1 cellular context compared by ENCODE assay signal in the genomic region with DNA sequence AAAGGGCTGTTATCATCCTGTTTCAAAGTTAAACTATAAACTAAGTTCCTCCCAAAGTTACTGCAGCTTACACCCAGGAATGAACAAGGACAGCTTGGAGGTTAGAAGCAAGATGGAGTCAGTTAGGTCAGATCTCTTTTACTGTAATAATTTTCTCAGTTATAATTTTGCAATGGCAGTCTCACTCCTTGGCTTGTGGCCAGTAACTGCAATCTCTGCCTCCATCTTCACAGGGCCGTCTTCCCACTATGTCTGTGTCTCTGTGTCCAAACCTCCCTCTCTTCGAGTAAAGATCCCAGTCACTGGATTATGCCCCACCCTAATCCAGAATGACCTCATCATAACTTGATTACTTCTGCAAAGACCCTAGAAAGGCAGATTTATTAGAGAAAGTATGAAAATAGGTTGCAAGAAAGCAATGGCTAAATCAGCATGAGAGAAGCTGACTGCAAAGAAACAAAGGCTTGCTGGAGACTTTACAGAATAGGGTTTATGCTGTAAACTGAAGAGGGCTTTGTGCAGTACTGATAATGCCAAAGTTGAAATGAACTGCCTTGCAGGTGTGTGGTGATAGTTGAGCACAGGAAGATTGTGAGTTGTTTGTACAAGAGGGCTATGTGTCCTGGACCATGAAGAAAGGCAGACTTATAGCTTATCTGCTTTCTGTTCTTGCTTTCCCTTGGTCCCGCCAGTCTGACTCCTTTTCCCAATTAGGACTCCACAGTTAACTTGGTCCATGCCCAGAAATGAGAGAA.
A peak's percentile ranks its signal among the peaks of the same experiment; 100 is the strongest.
TF ChIP-seq lines count a peak whose summit lies in the region.

No MANE protein-coding gene starts in this region.

TF ChIP-seq in K562, 482 proteins besides CTCF, POLR2A, EP300 and RAD21 (continued from another document and continues in another):
- TF ChIP-seq, protein P1, sequence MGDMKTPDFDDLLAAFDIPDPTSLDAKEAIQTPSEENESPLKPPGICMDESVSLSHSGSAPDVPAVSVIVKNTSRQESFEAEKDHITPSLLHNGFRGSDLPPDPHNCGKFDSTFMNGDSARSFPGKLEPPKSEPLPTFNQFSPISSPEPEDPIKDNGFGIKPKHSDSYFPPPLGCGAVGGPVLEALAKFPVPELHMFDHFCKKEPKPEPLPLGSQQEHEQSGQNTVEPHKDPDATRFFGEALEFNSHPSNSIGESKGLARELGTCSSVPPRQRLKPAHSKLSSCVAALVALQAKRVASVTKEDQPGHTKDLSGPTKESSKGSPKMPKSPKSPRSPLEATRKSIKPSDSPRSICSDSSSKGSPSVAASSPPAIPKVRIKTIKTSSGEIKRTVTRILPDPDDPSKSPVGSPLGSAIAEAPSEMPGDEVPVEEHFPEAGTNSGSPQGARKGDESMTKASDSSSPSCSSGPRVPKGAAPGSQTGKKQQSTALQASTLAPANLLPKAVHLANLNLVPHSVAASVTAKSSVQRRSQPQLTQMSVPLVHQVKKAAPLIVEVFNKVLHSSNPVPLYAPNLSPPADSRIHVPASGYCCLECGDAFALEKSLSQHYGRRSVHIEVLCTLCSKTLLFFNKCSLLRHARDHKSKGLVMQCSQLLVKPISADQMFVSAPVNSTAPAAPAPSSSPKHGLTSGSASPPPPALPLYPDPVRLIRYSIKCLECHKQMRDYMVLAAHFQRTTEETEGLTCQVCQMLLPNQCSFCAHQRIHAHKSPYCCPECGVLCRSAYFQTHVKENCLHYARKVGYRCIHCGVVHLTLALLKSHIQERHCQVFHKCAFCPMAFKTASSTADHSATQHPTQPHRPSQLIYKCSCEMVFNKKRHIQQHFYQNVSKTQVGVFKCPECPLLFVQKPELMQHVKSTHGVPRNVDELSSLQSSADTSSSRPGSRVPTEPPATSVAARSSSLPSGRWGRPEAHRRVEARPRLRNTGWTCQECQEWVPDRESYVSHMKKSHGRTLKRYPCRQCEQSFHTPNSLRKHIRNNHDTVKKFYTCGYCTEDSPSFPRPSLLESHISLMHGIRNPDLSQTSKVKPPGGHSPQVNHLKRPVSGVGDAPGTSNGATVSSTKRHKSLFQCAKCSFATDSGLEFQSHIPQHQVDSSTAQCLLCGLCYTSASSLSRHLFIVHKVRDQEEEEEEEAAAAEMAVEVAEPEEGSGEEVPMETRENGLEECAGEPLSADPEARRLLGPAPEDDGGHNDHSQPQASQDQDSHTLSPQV (IDR thresholded peaks at IDR 0.05) = peak; percentile 99
- TF ChIP-seq, protein P2, sequence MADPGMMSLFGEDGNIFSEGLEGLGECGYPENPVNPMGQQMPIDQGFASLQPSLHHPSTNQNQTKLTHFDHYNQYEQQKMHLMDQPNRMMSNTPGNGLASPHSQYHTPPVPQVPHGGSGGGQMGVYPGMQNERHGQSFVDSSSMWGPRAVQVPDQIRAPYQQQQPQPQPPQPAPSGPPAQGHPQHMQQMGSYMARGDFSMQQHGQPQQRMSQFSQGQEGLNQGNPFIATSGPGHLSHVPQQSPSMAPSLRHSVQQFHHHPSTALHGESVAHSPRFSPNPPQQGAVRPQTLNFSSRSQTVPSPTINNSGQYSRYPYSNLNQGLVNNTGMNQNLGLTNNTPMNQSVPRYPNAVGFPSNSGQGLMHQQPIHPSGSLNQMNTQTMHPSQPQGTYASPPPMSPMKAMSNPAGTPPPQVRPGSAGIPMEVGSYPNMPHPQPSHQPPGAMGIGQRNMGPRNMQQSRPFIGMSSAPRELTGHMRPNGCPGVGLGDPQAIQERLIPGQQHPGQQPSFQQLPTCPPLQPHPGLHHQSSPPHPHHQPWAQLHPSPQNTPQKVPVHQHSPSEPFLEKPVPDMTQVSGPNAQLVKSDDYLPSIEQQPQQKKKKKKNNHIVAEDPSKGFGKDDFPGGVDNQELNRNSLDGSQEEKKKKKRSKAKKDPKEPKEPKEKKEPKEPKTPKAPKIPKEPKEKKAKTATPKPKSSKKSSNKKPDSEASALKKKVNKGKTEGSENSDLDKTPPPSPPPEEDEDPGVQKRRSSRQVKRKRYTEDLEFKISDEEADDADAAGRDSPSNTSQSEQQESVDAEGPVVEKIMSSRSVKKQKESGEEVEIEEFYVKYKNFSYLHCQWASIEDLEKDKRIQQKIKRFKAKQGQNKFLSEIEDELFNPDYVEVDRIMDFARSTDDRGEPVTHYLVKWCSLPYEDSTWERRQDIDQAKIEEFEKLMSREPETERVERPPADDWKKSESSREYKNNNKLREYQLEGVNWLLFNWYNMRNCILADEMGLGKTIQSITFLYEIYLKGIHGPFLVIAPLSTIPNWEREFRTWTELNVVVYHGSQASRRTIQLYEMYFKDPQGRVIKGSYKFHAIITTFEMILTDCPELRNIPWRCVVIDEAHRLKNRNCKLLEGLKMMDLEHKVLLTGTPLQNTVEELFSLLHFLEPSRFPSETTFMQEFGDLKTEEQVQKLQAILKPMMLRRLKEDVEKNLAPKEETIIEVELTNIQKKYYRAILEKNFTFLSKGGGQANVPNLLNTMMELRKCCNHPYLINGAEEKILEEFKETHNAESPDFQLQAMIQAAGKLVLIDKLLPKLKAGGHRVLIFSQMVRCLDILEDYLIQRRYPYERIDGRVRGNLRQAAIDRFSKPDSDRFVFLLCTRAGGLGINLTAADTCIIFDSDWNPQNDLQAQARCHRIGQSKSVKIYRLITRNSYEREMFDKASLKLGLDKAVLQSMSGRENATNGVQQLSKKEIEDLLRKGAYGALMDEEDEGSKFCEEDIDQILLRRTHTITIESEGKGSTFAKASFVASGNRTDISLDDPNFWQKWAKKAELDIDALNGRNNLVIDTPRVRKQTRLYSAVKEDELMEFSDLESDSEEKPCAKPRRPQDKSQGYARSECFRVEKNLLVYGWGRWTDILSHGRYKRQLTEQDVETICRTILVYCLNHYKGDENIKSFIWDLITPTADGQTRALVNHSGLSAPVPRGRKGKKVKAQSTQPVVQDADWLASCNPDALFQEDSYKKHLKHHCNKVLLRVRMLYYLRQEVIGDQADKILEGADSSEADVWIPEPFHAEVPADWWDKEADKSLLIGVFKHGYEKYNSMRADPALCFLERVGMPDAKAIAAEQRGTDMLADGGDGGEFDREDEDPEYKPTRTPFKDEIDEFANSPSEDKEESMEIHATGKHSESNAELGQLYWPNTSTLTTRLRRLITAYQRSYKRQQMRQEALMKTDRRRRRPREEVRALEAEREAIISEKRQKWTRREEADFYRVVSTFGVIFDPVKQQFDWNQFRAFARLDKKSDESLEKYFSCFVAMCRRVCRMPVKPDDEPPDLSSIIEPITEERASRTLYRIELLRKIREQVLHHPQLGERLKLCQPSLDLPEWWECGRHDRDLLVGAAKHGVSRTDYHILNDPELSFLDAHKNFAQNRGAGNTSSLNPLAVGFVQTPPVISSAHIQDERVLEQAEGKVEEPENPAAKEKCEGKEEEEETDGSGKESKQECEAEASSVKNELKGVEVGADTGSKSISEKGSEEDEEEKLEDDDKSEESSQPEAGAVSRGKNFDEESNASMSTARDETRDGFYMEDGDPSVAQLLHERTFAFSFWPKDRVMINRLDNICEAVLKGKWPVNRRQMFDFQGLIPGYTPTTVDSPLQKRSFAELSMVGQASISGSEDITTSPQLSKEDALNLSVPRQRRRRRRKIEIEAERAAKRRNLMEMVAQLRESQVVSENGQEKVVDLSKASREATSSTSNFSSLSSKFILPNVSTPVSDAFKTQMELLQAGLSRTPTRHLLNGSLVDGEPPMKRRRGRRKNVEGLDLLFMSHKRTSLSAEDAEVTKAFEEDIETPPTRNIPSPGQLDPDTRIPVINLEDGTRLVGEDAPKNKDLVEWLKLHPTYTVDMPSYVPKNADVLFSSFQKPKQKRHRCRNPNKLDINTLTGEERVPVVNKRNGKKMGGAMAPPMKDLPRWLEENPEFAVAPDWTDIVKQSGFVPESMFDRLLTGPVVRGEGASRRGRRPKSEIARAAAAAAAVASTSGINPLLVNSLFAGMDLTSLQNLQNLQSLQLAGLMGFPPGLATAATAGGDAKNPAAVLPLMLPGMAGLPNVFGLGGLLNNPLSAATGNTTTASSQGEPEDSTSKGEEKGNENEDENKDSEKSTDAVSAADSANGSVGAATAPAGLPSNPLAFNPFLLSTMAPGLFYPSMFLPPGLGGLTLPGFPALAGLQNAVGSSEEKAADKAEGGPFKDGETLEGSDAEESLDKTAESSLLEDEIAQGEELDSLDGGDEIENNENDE (IDR thresholded peaks at IDR 0.05; ENCODE audit: low read depth, low read length) = no peak
- peak; percentile 93 for TF ChIP-seq HDAC8 (tag; IDR thresholded peaks at IDR 0.05)
- TF ChIP-seq HDAC6 (IDR thresholded peaks at IDR 0.05; ENCODE audit: low read depth, low read length) = no peak
- TF ChIP-seq PHF8 (IDR thresholded peaks at IDR 0.05; ENCODE audit: borderline replicate concordance, low read length) = no peak
- TF ChIP-seq TBL1XR1 (IDR thresholded peaks at IDR 0.05; ENCODE audit: low read length in 2 of 2) = 0 out of 4 replicates have a peak, but pooled peaks of 1 of the 2 experiments have one; percentile 12
- TF ChIP-seq ZNF140 (CRISPR knock-in tag; IDR thresholded peaks at IDR 0.05) = no peak; the same call in 1 of the 2 replicates
- TF ChIP-seq DACH1 (IDR thresholded peaks at IDR 0.05; ENCODE audit: partially characterized antibody) = no peak
- TF ChIP-seq ZBTB17 (CRISPR knock-in tag; IDR thresholded peaks at IDR 0.05) = peak; percentile 53; the same call in 1 of the 2 replicates
- peak; percentile 60; the same call in 1 of the 2 replicates for TF ChIP-seq GATA2 (CRISPR knock-in tag; IDR thresholded peaks at IDR 0.05)
- TF ChIP-seq TAL1 (IDR thresholded peaks at IDR 0.05) = peak; percentile 56; the same call in 1 of the 2 replicates
- TF ChIP-seq, protein P3, sequence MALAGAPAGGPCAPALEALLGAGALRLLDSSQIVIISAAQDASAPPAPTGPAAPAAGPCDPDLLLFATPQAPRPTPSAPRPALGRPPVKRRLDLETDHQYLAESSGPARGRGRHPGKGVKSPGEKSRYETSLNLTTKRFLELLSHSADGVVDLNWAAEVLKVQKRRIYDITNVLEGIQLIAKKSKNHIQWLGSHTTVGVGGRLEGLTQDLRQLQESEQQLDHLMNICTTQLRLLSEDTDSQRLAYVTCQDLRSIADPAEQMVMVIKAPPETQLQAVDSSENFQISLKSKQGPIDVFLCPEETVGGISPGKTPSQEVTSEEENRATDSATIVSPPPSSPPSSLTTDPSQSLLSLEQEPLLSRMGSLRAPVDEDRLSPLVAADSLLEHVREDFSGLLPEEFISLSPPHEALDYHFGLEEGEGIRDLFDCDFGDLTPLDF (CRISPR knock-in tag; IDR thresholded peaks at IDR 0.05) = no peak
- TF ChIP-seq ZKSCAN8 (CRISPR knock-in tag; IDR thresholded peaks at IDR 0.05) = peak; percentile 61; the same call in 1 of the 2 replicates
- no peak for TF ChIP-seq BCL6 (CRISPR knock-in tag; IDR thresholded peaks at IDR 0.05)
- peak in 1 of 2 experiments; percentile 92; a peak in 2 of 4 replicates for TF ChIP-seq TEAD1 (CRISPR knock-in tag; IDR thresholded peaks at IDR 0.05)
- TF ChIP-seq FOXP1 (CRISPR knock-in tag; IDR thresholded peaks at IDR 0.05) = no peak
- TF ChIP-seq GTF2A2 (tag; IDR thresholded peaks at IDR 0.05) = peak; percentile 89
- peak; percentile 45; the same call in 1 of the 2 replicates for TF ChIP-seq NFE2L1 (tag; IDR thresholded peaks at IDR 0.05; ENCODE audit: borderline replicate concordance, low read depth)
- no peak for TF ChIP-seq KAT7 (CRISPR knock-in tag; IDR thresholded peaks at IDR 0.05; ENCODE audit: borderline replicate concordance)
- TF ChIP-seq, protein P4, sequence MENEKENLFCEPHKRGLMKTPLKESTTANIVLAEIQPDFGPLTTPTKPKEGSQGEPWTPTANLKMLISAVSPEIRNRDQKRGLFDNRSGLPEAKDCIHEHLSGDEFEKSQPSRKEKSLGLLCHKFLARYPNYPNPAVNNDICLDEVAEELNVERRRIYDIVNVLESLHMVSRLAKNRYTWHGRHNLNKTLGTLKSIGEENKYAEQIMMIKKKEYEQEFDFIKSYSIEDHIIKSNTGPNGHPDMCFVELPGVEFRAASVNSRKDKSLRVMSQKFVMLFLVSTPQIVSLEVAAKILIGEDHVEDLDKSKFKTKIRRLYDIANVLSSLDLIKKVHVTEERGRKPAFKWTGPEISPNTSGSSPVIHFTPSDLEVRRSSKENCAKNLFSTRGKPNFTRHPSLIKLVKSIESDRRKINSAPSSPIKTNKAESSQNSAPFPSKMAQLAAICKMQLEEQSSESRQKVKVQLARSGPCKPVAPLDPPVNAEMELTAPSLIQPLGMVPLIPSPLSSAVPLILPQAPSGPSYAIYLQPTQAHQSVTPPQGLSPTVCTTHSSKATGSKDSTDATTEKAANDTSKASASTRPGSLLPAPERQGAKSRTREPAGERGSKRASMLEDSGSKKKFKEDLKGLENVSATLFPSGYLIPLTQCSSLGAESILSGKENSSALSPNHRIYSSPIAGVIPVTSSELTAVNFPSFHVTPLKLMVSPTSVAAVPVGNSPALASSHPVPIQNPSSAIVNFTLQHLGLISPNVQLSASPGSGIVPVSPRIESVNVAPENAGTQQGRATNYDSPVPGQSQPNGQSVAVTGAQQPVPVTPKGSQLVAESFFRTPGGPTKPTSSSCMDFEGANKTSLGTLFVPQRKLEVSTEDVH (IDR thresholded peaks at IDR 0.05; ENCODE audit: low read depth, partially characterized antibody) = no peak
- 0 out of 2 replicates have a peak, but pooled peaks have one; percentile 4 for TF ChIP-seq ZNF707 (CRISPR knock-in tag; conservative IDR thresholded peaks at IDR 0.05)
- peak; percentile 94 for TF ChIP-seq SMAD3 (CRISPR knock-in tag; conservative IDR thresholded peaks at IDR 0.05)
- TF ChIP-seq, protein P5, sequence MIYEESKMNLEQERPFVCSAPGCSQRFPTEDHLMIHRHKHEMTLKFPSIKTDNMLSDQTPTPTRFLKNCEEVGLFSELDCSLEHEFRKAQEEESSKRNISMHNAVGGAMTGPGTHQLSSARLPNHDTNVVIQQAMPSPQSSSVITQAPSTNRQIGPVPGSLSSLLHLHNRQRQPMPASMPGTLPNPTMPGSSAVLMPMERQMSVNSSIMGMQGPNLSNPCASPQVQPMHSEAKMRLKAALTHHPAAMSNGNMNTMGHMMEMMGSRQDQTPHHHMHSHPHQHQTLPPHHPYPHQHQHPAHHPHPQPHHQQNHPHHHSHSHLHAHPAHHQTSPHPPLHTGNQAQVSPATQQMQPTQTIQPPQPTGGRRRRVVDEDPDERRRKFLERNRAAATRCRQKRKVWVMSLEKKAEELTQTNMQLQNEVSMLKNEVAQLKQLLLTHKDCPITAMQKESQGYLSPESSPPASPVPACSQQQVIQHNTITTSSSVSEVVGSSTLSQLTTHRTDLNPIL (CRISPR knock-in tag; IDR thresholded peaks at IDR 0.05) = peak; percentile 81; the same call in 1 of the 2 replicates
- TF ChIP-seq, protein P6, sequence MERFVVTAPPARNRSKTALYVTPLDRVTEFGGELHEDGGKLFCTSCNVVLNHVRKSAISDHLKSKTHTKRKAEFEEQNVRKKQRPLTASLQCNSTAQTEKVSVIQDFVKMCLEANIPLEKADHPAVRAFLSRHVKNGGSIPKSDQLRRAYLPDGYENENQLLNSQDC (CRISPR knock-in tag; IDR thresholded peaks at IDR 0.05) = 0 out of 2 replicates have a peak, but pooled peaks have one; percentile 19
- peak; percentile 73 for TF ChIP-seq ZNF41 (CRISPR knock-in tag; conservative IDR thresholded peaks at IDR 0.05)
- TF ChIP-seq, protein P7, sequence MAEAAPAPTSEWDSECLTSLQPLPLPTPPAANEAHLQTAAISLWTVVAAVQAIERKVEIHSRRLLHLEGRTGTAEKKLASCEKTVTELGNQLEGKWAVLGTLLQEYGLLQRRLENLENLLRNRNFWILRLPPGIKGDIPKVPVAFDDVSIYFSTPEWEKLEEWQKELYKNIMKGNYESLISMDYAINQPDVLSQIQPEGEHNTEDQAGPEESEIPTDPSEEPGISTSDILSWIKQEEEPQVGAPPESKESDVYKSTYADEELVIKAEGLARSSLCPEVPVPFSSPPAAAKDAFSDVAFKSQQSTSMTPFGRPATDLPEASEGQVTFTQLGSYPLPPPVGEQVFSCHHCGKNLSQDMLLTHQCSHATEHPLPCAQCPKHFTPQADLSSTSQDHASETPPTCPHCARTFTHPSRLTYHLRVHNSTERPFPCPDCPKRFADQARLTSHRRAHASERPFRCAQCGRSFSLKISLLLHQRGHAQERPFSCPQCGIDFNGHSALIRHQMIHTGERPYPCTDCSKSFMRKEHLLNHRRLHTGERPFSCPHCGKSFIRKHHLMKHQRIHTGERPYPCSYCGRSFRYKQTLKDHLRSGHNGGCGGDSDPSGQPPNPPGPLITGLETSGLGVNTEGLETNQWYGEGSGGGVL (CRISPR knock-in tag; IDR thresholded peaks at IDR 0.05) = peak; percentile 56; the same call in 1 of the 2 replicates
- TF ChIP-seq ESRRA (IDR thresholded peaks at IDR 0.05; ENCODE audit: borderline replicate concordance, low read depth) = no peak
- no peak; the same call in 1 of the 2 replicates for TF ChIP-seq L3MBTL2 (IDR thresholded peaks at IDR 0.05)
